In the genomic region with DNA sequence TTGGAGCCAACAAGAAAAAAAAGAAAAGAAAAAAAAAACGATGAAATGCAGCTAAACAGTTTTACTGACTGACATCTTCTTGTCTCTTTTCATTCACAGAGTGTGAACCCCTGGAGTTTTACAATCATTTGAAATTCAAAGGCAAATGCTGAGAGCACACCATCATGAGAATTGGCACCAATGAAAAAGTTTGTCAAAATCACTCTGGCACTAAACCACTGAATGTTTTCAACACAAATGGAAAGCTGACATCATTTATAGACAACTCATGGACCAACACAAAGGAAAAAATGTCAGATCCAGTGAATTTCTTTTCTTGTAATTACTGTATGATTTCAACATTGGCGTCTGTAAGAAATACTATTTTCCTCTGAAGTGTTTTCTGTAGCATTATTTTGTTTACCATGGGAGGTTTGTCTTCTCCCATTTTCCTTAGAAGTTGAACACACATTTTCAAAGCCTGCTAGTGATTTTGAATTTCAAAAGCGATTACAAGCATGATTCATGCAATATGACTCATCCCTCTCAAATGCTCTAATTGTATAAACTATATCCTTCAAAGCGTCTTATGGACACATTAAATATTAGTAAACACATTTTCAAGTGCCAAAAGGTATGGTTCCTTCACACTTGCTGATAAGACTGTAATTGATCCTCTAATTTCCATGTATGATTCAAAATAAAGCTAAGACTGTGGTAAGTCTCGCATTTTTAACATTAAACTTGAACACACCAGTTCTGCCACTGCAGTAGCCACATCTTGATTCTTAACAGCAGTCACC, we compare ENCODE assay signal across 15 cellular contexts.
A peak's percentile ranks its signal among the peaks of the same experiment; 100 is the strongest.
DNase-seq lines count a peak whose midpoint lies in the region; FAIRE-seq and TF ChIP-seq lines count a peak whose summit lies in the region.
"Had no signal": no experiment of that assay in that cellular context is flagged by ENCODE, and none has a peak within 500 bp of the region (broad histone marks: within the 10 kb centered on the region; RNA-seq: fewer than 3 reads in every experiment).

No MANE protein-coding gene starts in this region.

- H3K36me3 ChIP-seq in smooth muscle cell (ENCODE audit: low read depth) (no peaks in the 10 kb centered on the region), stomach (no peaks in the 10 kb centered on the region)

- no peak overlapping the region for H3K4me3 ChIP-seq in fibroblast of mammary gland (ENCODE audit: control insufficient read depth, low read depth, low read length)
- H3K4me3 ChIP-seq in smooth muscle cell, result no peak overlapping the region
- H3K4me3 ChIP-seq in stomach, result no peak overlapping the region
- H3K4me3 ChIP-seq in lower leg skin (ENCODE audit: low read depth, poor library complexity, severe bottlenecking), result no peak overlapping the region

- peak; percentile 50 for FAIRE-seq in RCC 7860 (lab: Jason Lieb, UNC)
- FAIRE-seq: small intestine had no signal

- H4K20me1 ChIP-seq in smooth muscle cell (ENCODE audit: low read depth), result no peaks in the 10 kb centered on the region

- peak; percentile 67 for DNase-seq in HT-29 (ENCODE audit: low spot score)
- no peak for DNase-seq in RCC 7860 (ENCODE audit: low spot score)
- DNase-seq in fibroblast of mammary gland (ENCODE audit: low read depth), result peak; percentile 3
- DNase-seq in smooth muscle cell (lab: John Stamatoyannopoulos, UW; ENCODE audit: unreplicated experiment), result no peak
- DNase-seq in stomach, result no peak
- DNase-seq in NCI-H1694 (lab: John Stamatoyannopoulos, UW), result no peak
- DNase-seq in lower leg skin (ENCODE audit: low spot score in 2 of 2), result no peak
- DNase-seq: CD4-positive, CD25-positive, alpha-beta regulatory T cell; GF-D8; HCEC 1CT; MV-4-11; NCI-H226; occipital lobe; Right ventricle myocardium superior; small intestine had no signal

- TF ChIP-seq POLR2A in stomach (IDR thresholded peaks at IDR 0.05) (no peak), lower leg skin (IDR thresholded peaks at IDR 0.05) (no peak)

- H3K9me3 ChIP-seq in smooth muscle cell (replicated peaks; ENCODE audit: low read depth) (no peaks in the 10 kb centered on the region), stomach (no peaks in the 10 kb centered on the region)

- no peak overlapping the region for H2AFZ ChIP-seq in smooth muscle cell (ENCODE audit: low read depth)

- H3K9ac ChIP-seq in smooth muscle cell (ENCODE audit: low read depth), result no peak overlapping the region

- H3K79me2 ChIP-seq in smooth muscle cell (ENCODE audit: low read depth), result no peaks in the 10 kb centered on the region

- H3K4me1 ChIP-seq in smooth muscle cell (ENCODE audit: low read depth), result peaks cover 20% of the 10 kb centered on the region
- H3K4me1 ChIP-seq in stomach, result peaks cover 0 to 6% (median 0%) of the 10 kb centered on the region in 4 donors

- no peak for TF ChIP-seq CTCF in fibroblast of mammary gland (conservative IDR thresholded peaks at IDR 0.05; ENCODE audit: control insufficient read depth, insufficient read depth, low read depth, low read length)
- no peak for TF ChIP-seq CTCF in smooth muscle cell (IDR thresholded peaks at IDR 0.05; ENCODE audit: borderline replicate concordance, insufficient read depth, poor library complexity, severe bottlenecking)
- TF ChIP-seq CTCF in stomach (IDR thresholded peaks at IDR 0.05), result no peak
- no peak for TF ChIP-seq CTCF in lower leg skin (IDR thresholded peaks at IDR 0.05)

- H3F3A ChIP-seq in smooth muscle cell (ENCODE audit: low read depth), result no peaks in the 10 kb centered on the region

- 27% methylated on average over 5 of the region's 5 CpGs for WGBS in smooth muscle cell (ENCODE audit: low lambda C conversion rate)
- 42 to 56% (median 54%) methylated on average over 5 of the region's 5 CpGs for WGBS in stomach, 5 donors
- WGBS in lower leg skin, 2 donors, result 26 to 29% methylated on average over 5 of the region's 5 CpGs

- TF ChIP-seq EP300 in stomach (IDR thresholded peaks at IDR 0.05), result no peak

- H3K27ac ChIP-seq in smooth muscle cell (ENCODE audit: low read depth), result peak overlapping the region; percentile 49
- peak overlapping the region in 1 of 5 donors; percentile 2 for H3K27ac ChIP-seq in stomach

- H3K27me3 ChIP-seq in smooth muscle cell (ENCODE audit: low read depth) (no peaks in the 10 kb centered on the region), stomach (no peaks in the 10 kb centered on the region)

- H3K4me2 ChIP-seq in smooth muscle cell, result peak overlapping the region; percentile 18

- intact Hi-C loops in stomach (cut with DNase I; ENCODE audit: low total_unique reads) (no loop called here), lower leg skin (cut with DNase I; ENCODE audit: low total_unique reads) (no loop called here)

Comparison
In these comparisons a context has a peak if more than half of its experiments do, and no peak if none do; other contexts are left out.
1. DNase-seq: peak in HT-29 (single experiment) and fibroblast of mammary gland (single experiment); none in RCC 7860 (single experiment), smooth muscle cell (single experiment), stomach (single experiment), NCI-H1694 (single experiment) and lower leg skin (0 of 2).